12 cellular contexts compared by ENCODE assay signal in genomic region chr11:64613648-64614047, GRCh38. TPM values are rescaled to one million over a fixed set of nuclear protein-coding genes. Genes with fewer than 3 reads are reported as not detected.
"Had no signal": no experiment of that assay in that cellular context is flagged by ENCODE, and none has a peak within 500 bp of the region (broad histone marks: within the 10 kb centered on the region; RNA-seq: fewer than 3 reads in every experiment).

No MANE protein-coding gene starts in this region.

- H3K27ac ChIP-seq: GM23248, KMS-11 had no signal

- H3K4me2 ChIP-seq: KMS-11 had no signal

- H3K9ac ChIP-seq: GM23248, KMS-11 had no signal

- H3K4me3 ChIP-seq: GM23248, HAP-1 had no signal

- H2AFZ ChIP-seq: GM23248 had no signal

- H3K9me3 ChIP-seq: HAP-1 had no signal

- H3K27ac Mint-ChIP-seq: HFFc6 had no signal

- DNase-seq: GM23248, GOT3, HFFc6, KBM-7 had no signal

- H3K36me3 ChIP-seq: HAP-1 had no signal

- ATAC-seq: HCT116, HepG2 had no signal

- H3K4me1 Mint-ChIP-seq: IgD-negative memory B cell had no signal

- H3K9me3 Mint-ChIP-seq: HFFc6, IgD-negative memory B cell had no signal

- H3K4me1 ChIP-seq: HAP-1 had no signal

- H3K27me3 Mint-ChIP-seq: IgD-negative memory B cell had no signal

- H3K4me3 Mint-ChIP-seq: HFFc6, IgD-negative memory B cell had no signal

RNA-seq across cellular contexts. Expression of gene SLC22A12, which starts 22.6 kb away (rescaled TPM):
- total RNA-seq: GM23248, H4, H7, HepG2, HFFc6, HT1080 had no signal
- polyA plus RNA-seq: GM23248, HepG2, IgD-negative memory B cell had no signal

RNA-seq across cellular contexts. Expression of gene SLC22A11, which starts 57.9 kb away (rescaled TPM):
- total RNA-seq: GM23248, H4, H7, HFFc6, HT1080 had no signal
- polyA plus RNA-seq: GM23248, IgD-negative memory B cell had no signal
